Comparison of ENCODE assay signal across 1 cellular context in genomic region chr20:63978319-63979220, GRCh38.
TF ChIP-seq lines count a peak whose summit lies in the region.

No MANE protein-coding gene starts in this region.

TF ChIP-seq in GM12878, 131 proteins besides CTCF, POLR2A, EP300 and RAD21 (continued from another document):
- TF ChIP-seq HDAC2 (IDR thresholded peaks at IDR 0.05) (no peak), MTA2 (IDR thresholded peaks at IDR 0.05; ENCODE audit: low read depth) (peak; percentile 52; the same call in 1 of the 2 replicates), SPI1 (IDR thresholded peaks at IDR 0.05; ENCODE audit: borderline replicate concordance, insufficient read depth, low read depth, low read length) (peak; percentile 2; the same call in 1 of the 2 replicates), SP1 (IDR thresholded peaks at IDR 0.05; ENCODE audit: low read depth, low read length) (peak; percentile 33), GATAD2B (conservative IDR thresholded peaks at IDR 0.05; ENCODE audit: low read depth) (peak; percentile 92), RBBP5 (conservative IDR thresholded peaks at IDR 0.05) (no peak), LARP7 (IDR thresholded peaks at IDR 0.05) (peak; percentile 77; the same call in 1 of the 2 replicates), ZNF622 (IDR thresholded peaks at IDR 0.05) (no peak), FOXM1 (IDR thresholded peaks at IDR 0.05; ENCODE audit: low read depth, low read length) (no peak), TAF1 (IDR thresholded peaks at IDR 0.05; ENCODE audit: borderline replicate concordance, low read depth, low read length) (peak; percentile 77), RAD51 (IDR thresholded peaks at IDR 0.05) (no peak), SKIL (IDR thresholded peaks at IDR 0.05; ENCODE audit: low read depth, poor library complexity, severe bottlenecking) (peak; percentile 65), FOXK2 (IDR thresholded peaks at IDR 0.05) (no peak), IKZF2 (IDR thresholded peaks at IDR 0.05) (peak; percentile 89 to 92), BCL11A (IDR thresholded peaks at IDR 0.05; ENCODE audit: low read depth, low read length) (0 out of 2 replicates have a peak, but pooled peaks have one; percentile 13), ZNF207 (IDR thresholded peaks at IDR 0.05; ENCODE audit: borderline replicate concordance) (no peak), NKRF (conservative IDR thresholded peaks at IDR 0.05) (peak; percentile 54; the same call in 1 of the 2 replicates), ASH2L (IDR thresholded peaks at IDR 0.05; ENCODE audit: borderline replicate concordance, low read depth) (no peak), CEBPZ (IDR thresholded peaks at IDR 0.05; ENCODE audit: low read depth, low read length) (no peak), WRNIP1 (IDR thresholded peaks at IDR 0.05; ENCODE audit: borderline replicate concordance, low read depth, low read length) (no peak), BCLAF1 (IDR thresholded peaks at IDR 0.05) (no peak), SMAD1 (IDR thresholded peaks at IDR 0.05; ENCODE audit: low read depth, partially characterized antibody) (no peak), IKZF1 (conservative IDR thresholded peaks at IDR 0.05) (peak; percentile 98), NR2F1 (conservative IDR thresholded peaks at IDR 0.05) (peak; percentile 88), MLLT1 (IDR thresholded peaks at IDR 0.05) (peak; percentile 86), MAX (IDR thresholded peaks at IDR 0.05; ENCODE audit: low read depth, low read length) (no peak), MYC (IDR thresholded peaks at IDR 0.05; ENCODE audit: insufficient read depth, insufficient read length, insufficient replicate concordance, low read length, severe bottlenecking) (no peak), CEBPB (IDR thresholded peaks at IDR 0.05; ENCODE audit: borderline replicate concordance in 1 of 2, low read depth in 2 of 2, low read length in 2 of 2) (no peak), KLF5 (IDR thresholded peaks at IDR 0.05; ENCODE audit: partially characterized antibody) (peak; percentile 13), ZNF217 (IDR thresholded peaks at IDR 0.05) (no peak), CBX3 (IDR thresholded peaks at IDR 0.05; ENCODE audit: borderline replicate concordance, low read depth) (no peak), NBN (IDR thresholded peaks at IDR 0.05) (peak; percentile 73; the same call in 1 of the 2 replicates), ETV6 (conservative IDR thresholded peaks at IDR 0.05 in 1 of 2, IDR thresholded peaks at IDR 0.05 in 1 of 2; ENCODE audit: borderline replicate concordance in 1 of 2, low read depth in 1 of 2) (peak in 1 of 2 experiments; percentile 82; a peak in 2 of 4 replicates), CBFB (IDR thresholded peaks at IDR 0.05; ENCODE audit: low read depth) (peak; percentile 71; the same call in 1 of the 2 replicates), ZNF687 (IDR thresholded peaks at IDR 0.05) (peak; percentile 38; the same call in 1 of the 2 replicates), RFX5 (IDR thresholded peaks at IDR 0.05; ENCODE audit: low read depth, low read length) (no peak), EED (IDR thresholded peaks at IDR 0.05; ENCODE audit: low read depth) (peak; percentile 92)
